Comparison of ENCODE assay signal across 9 cellular contexts in genomic region chr4:7842384-7843279, GRCh38.
DNase-seq lines count a peak whose midpoint lies in the region; ATAC-seq and TF ChIP-seq lines count a peak whose summit lies in the region.
"Had no signal": no experiment of that assay in that cellular context is flagged by ENCODE, and none has a peak within 500 bp of the region (broad histone marks: within the 10 kb centered on the region; RNA-seq: fewer than 3 reads in every experiment).

No MANE protein-coding gene starts in this region.

- peaks cover 44% of the 10 kb centered on the region for H3K4me1 ChIP-seq in PC-3 (ENCODE audit: insufficient read depth, low read length)
- peaks cover 0 to 3% of the 10 kb centered on the region in 2 donors for H3K4me1 ChIP-seq in aorta (ENCODE audit: control insufficient read depth in 1 of 2, insufficient read depth in 2 of 2, low read length in 2 of 2)

- CTCF ChIA-PET in PC-3 (lab: Charles Lee), result interaction anchor here (0.6 kb wide), 1 partner anchor 73 kb away, joined by 5 read pairs; no protein-coding TSS in a partner anchor

- peaks cover 26% of the 10 kb centered on the region for H3F3A ChIP-seq in PC-3 (ENCODE audit: low read length, unreplicated experiment)

- H3K4me3 ChIP-seq in PC-3 (ENCODE audit: low read length) (peak overlapping the region; percentile 57), epithelial cell of esophagus (ENCODE audit: low read length) (peak overlapping the region; percentile 3), aorta (ENCODE audit: low read length in 2 of 2) (no peak overlapping the region)

- peak; percentile 92 for DNase-seq in PC-3
- peak; percentile 96 for DNase-seq in epithelial cell of esophagus (ENCODE audit: low read depth)
- DNase-seq in mucosa of gallbladder (ENCODE audit: low spot score), result peak; percentile 62
- DNase-seq in aorta, result peak; percentile 79 to 86
- no peak for DNase-seq in DMS 273 (lab: John Stamatoyannopoulos, UW; ENCODE audit: unreplicated experiment)
- DNase-seq: activated CD8-positive, alpha-beta memory T cell treated with anti-CD3 and anti-CD28 coated beads for 24 hours; NCI-H1105 treated with DMSO at 0.1 percent for 48 hours had no signal

- H3K27me3 ChIP-seq in PC-3 (ENCODE audit: low read length) (no peaks in the 10 kb centered on the region), aorta (ENCODE audit: control insufficient read depth in 1 of 2, insufficient read depth in 2 of 2, low read length in 1 of 2) (no peaks in the 10 kb centered on the region)

- ATAC-seq in PC-3, result peak; percentile 55
- peak; percentile 92 for ATAC-seq in aorta (ENCODE audit: low FRiP score)
- ATAC-seq in GM18505 (IDR thresholded peaks at IDR 0.05; ENCODE audit: unreplicated experiment), result no peak
- ATAC-seq in GM21576 (IDR thresholded peaks at IDR 0.05; ENCODE audit: unreplicated experiment), result no peak

- H3K4me2 ChIP-seq in PC-3 (ENCODE audit: low read length), result peak overlapping the region; percentile 73

- peaks cover 29% of the 10 kb centered on the region for H3K36me3 ChIP-seq in PC-3 (ENCODE audit: low read depth, low read length)
- H3K36me3 ChIP-seq in aorta (ENCODE audit: control insufficient read depth in 1 of 2, insufficient read depth in 2 of 2, low read length in 1 of 2), result no peaks in the 10 kb centered on the region

- 34 to 35% methylated on average over 22 of the region's 22 CpGs for WGBS in aorta, 2 donors

- H3K9me2 ChIP-seq in PC-3 (replicated peaks; ENCODE audit: low read length), result no peaks in the 10 kb centered on the region

- TF ChIP-seq POLR2A in GM18505 (IDR thresholded peaks at IDR 0.05; ENCODE audit: borderline replicate concordance, extremely low read depth, insufficient read depth, insufficient read length), result no peak

- peak overlapping the region; percentile 67 for H3K9ac ChIP-seq in PC-3 (ENCODE audit: low read length)

- TSS peak; percentile 95 for BruUV-seq in PC-3 (replicated peaks; lab: Mats Ljungman, UMichigan)

- peak overlapping the region; percentile 42 for H2AFZ ChIP-seq in PC-3 (ENCODE audit: low read length)

- H3K9me3 ChIP-seq in PC-3 (ENCODE audit: low read length) (no peaks in the 10 kb centered on the region), aorta (ENCODE audit: control insufficient read depth, low read length) (no peaks in the 10 kb centered on the region)

- TF ChIP-seq CTCF in PC-3 (conservative IDR thresholded peaks at IDR 0.05; ENCODE audit: low read depth, low read length) (no peak), epithelial cell of esophagus (IDR thresholded peaks at IDR 0.05; ENCODE audit: insufficient read depth, low read depth, low read length, missing control alignments) (no peak)

- peaks cover 64% of the 10 kb centered on the region for H3K79me2 ChIP-seq in PC-3 (ENCODE audit: low read length)

- H3K27ac ChIP-seq in PC-3 (ENCODE audit: low read length) (peak overlapping the region; percentile 96), aorta (ENCODE audit: low read depth in 1 of 2, low read length in 2 of 2) (peak overlapping the region in 1 of 2 donors; percentile 99)

- intact Hi-C loops in PC-3 (cut with micrococcal nuclease), result loop anchor here (1.0 kb wide), 3 partner anchors 14 to 37 kb away; no protein-coding TSS in a partner anchor
- intact Hi-C loops in aorta (cut with DNase I), result loop anchor here (1.0 to 5.0 kb wide), 3 partner anchors 35 to 95 kb away; partner anchors contain the start of gene AFAP1 (in 1 of the 2)

- H4K20me1 ChIP-seq in PC-3 (ENCODE audit: low read length), result no peaks in the 10 kb centered on the region

- POLR2A ChIA-PET in PC-3 (lab: Charles Lee; ENCODE audit: unreplicated experiment), result interaction anchor here (0.5 kb wide), 1 partner anchor 48 kb away, joined by 3 read pairs; no protein-coding TSS in a partner anchor

Comparison
In these comparisons a context has a peak if more than half of its experiments do, and no peak if none do; other contexts are left out.
1. ATAC-seq: peak in PC-3 (single experiment) and aorta (single experiment); none in GM18505 (single experiment) and GM21576 (single experiment).
2. H3K4me3 ChIP-seq: peak in PC-3 (single experiment) and epithelial cell of esophagus (single experiment); none in aorta (0 of 2).